Comparison of ENCODE assay signal across 8 cellular contexts in the genomic region with DNA sequence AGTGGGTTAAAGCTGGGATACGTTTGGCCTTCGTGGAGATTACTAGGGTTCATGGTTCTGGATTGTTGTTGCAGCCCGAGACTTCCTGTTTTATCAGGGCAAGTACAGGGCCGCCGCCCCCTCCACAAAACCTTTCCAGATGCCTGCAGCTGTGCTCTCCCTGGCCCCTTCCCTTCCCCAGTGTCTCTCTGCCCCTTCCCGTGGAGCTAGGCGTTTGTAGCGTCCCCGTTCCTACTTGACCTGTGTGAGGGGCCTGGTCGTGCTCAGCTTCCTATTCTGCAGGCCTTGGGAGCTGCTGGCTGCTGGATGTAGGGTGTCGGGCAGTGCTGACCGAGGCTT. TPM values are rescaled to one million over a fixed set of nuclear protein-coding genes. Genes with fewer than 3 reads are reported as not detected.
DNase-seq lines count a peak whose midpoint lies in the region; ATAC-seq and TF ChIP-seq lines count a peak whose summit lies in the region.

No MANE protein-coding gene starts in this region.

- peak overlapping the region; percentile 88 for H3K9ac ChIP-seq in SK-N-SH

- no peak for TF ChIP-seq EP300 in SK-N-SH (IDR thresholded peaks at IDR 0.05; ENCODE audit: borderline replicate concordance in 1 of 2, low read depth in 1 of 2, low read length in 1 of 2)

- peaks cover 40% of the 10 kb centered on the region for H4K20me1 ChIP-seq in SK-N-SH (ENCODE audit: insufficient read depth)

- peaks cover 17 to 40% of the 10 kb centered on the region in 2 experiments for H3K36me3 ChIP-seq in SK-N-SH (replicated peaks in 1 of 2; ENCODE audit: control insufficient read depth in 1 of 2, insufficient read depth in 2 of 2, low read length in 1 of 2)
- peaks cover 0 to 13% of the 10 kb centered on the region in 2 donors for H3K36me3 ChIP-seq in prostate gland

- peak; percentile 44 for DNase-seq in SK-N-SH
- DNase-seq in fibroblast of peridontal ligament (ENCODE audit: extremely low read depth), result peak; percentile 24
- DNase-seq in prostate gland (ENCODE audit: low spot score), result no peak
- DNase-seq in germinal center (ENCODE audit: low spot score), result no peak

- POLR2A ChIA-PET in SK-N-SH (lab: Yijun Ruan, JAX), result no interaction called here

- H3K9me3 ChIP-seq in SK-N-SH (no peaks in the 10 kb centered on the region), prostate gland (no peaks in the 10 kb centered on the region)

- no peaks in the 10 kb centered on the region for H3F3A ChIP-seq in SK-N-SH (replicated peaks; ENCODE audit: insufficient read depth)

- no peaks in the 10 kb centered on the region for H3K9me2 ChIP-seq in SK-N-SH

- H3K4me1 ChIP-seq in SK-N-SH (ENCODE audit: control insufficient read depth in 1 of 2, insufficient read depth in 2 of 2, low read depth in 1 of 2, low read length in 1 of 2), result peaks cover 0 to 12% of the 10 kb centered on the region in 2 experiments; a peak in 2 of 4 replicates
- H3K4me1 ChIP-seq in prostate gland (replicated peaks), result no peaks in the 10 kb centered on the region

- H3K27me3 ChIP-seq in SK-N-SH (ENCODE audit: insufficient read depth) (no peaks in the 10 kb centered on the region), prostate gland (replicated peaks; ENCODE audit: insufficient read depth) (no peaks in the 10 kb centered on the region)

- H3K4me3 ChIP-seq in GM12875 (ENCODE audit: low read depth, low read length), result peak overlapping the region; percentile 92
- H3K4me3 ChIP-seq in SK-N-SH (ENCODE audit: low read depth in 2 of 2, low read length in 1 of 2), result peak overlapping the region; percentile 61 to 84
- peak overlapping the region; percentile 66 to 98 for H3K4me3 ChIP-seq in prostate gland

- H3K4me2 ChIP-seq in SK-N-SH, result peak overlapping the region; percentile 99

- 39% methylated on average over 8 of the region's 12 CpGs for WGBS in SK-N-SH (ENCODE audit: low lambda C conversion rate)
- WGBS in prostate gland, result 9% methylated on average over 12 of the region's 12 CpGs

- TF ChIP-seq CTCF in GM12875 (IDR thresholded peaks at IDR 0.05; ENCODE audit: borderline replicate concordance, insufficient read depth, low read depth, low read length) (no peak), SK-N-SH (IDR thresholded peaks at IDR 0.05) (no peak), prostate gland (IDR thresholded peaks at IDR 0.05) (no peak)

- intact Hi-C loops in prostate gland (cut with DNase I), result loop anchor here (5.0 to 10.0 kb wide), 2 partner anchors 141 to 198 kb away; a partner anchor contains a TSS

- ATAC-seq in HG02623 (IDR thresholded peaks at IDR 0.05; ENCODE audit: unreplicated experiment) (peak; percentile 9), GM21390 (IDR thresholded peaks at IDR 0.05; ENCODE audit: unreplicated experiment) (no peak), HG03280 (IDR thresholded peaks at IDR 0.05; ENCODE audit: unreplicated experiment) (no peak)

- H3K79me2 ChIP-seq in SK-N-SH (ENCODE audit: insufficient read depth), result peaks cover 54% of the 10 kb centered on the region

- no peak overlapping the region for H3K27ac ChIP-seq in SK-N-SH (ENCODE audit: low read depth in 2 of 2, low read length in 1 of 2)
- H3K27ac ChIP-seq in prostate gland, result peak overlapping the region in 1 of 2 donors; percentile 76

- no peak for TF ChIP-seq POLR2A in prostate gland (IDR thresholded peaks at IDR 0.05)

- CTCF ChIA-PET in SK-N-SH (lab: Yijun Ruan, JAX), result no interaction called here

- H2AFZ ChIP-seq in SK-N-SH (ENCODE audit: low read depth), result no peak overlapping the region

- no peak for TF ChIP-seq RAD21 in SK-N-SH (IDR thresholded peaks at IDR 0.05; ENCODE audit: low read length)

TF ChIP-seq in SK-N-SH, 30 proteins besides CTCF, POLR2A, EP300 and RAD21:
- TF ChIP-seq, protein P1, sequence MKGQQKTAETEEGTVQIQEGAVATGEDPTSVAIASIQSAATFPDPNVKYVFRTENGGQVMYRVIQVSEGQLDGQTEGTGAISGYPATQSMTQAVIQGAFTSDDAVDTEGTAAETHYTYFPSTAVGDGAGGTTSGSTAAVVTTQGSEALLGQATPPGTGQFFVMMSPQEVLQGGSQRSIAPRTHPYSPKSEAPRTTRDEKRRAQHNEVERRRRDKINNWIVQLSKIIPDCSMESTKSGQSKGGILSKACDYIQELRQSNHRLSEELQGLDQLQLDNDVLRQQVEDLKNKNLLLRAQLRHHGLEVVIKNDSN (IDR thresholded peaks at IDR 0.05; ENCODE audit: borderline replicate concordance, low read depth), result no peak
- TF ChIP-seq SIN3A (IDR thresholded peaks at IDR 0.05; ENCODE audit: borderline replicate concordance, low read depth, low read length) (no peak), EZH2phosphoT487 (IDR thresholded peaks at IDR 0.05; ENCODE audit: borderline replicate concordance, low read depth) (no peak), MXI1 (IDR thresholded peaks at IDR 0.05; ENCODE audit: low read depth, low read length) (no peak), TAF1 (IDR thresholded peaks at IDR 0.05; ENCODE audit: borderline replicate concordance, low read depth, low read length) (no peak), GABPA (IDR thresholded peaks at IDR 0.05; ENCODE audit: low read depth) (no peak), POLR2AphosphoS5 (IDR thresholded peaks at IDR 0.05; ENCODE audit: low read depth, low read length) (no peak), FOXM1 (IDR thresholded peaks at IDR 0.05; ENCODE audit: low read depth) (no peak), RFX5 (IDR thresholded peaks at IDR 0.05; ENCODE audit: low read length) (no peak), NFIC (IDR thresholded peaks at IDR 0.05; ENCODE audit: borderline replicate concordance) (no peak)
- TF ChIP-seq, protein P2, sequence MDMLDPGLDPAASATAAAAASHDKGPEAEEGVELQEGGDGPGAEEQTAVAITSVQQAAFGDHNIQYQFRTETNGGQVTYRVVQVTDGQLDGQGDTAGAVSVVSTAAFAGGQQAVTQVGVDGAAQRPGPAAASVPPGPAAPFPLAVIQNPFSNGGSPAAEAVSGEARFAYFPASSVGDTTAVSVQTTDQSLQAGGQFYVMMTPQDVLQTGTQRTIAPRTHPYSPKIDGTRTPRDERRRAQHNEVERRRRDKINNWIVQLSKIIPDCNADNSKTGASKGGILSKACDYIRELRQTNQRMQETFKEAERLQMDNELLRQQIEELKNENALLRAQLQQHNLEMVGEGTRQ (IDR thresholded peaks at IDR 0.05; ENCODE audit: borderline replicate concordance, low read depth, low read length), result no peak
- TF ChIP-seq, protein P3, sequence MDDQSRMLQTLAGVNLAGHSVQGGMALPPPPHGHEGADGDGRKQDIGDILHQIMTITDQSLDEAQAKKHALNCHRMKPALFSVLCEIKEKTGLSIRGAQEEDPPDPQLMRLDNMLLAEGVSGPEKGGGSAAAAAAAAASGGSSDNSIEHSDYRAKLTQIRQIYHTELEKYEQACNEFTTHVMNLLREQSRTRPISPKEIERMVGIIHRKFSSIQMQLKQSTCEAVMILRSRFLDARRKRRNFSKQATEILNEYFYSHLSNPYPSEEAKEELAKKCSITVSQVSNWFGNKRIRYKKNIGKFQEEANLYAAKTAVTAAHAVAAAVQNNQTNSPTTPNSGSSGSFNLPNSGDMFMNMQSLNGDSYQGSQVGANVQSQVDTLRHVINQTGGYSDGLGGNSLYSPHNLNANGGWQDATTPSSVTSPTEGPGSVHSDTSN (IDR thresholded peaks at IDR 0.05), result no peak
- TF ChIP-seq, protein P4, sequence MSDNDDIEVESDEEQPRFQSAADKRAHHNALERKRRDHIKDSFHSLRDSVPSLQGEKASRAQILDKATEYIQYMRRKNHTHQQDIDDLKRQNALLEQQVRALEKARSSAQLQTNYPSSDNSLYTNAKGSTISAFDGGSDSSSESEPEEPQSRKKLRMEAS (IDR thresholded peaks at IDR 0.05; ENCODE audit: low read depth), result no peak

RNA-seq across cellular contexts. Expression of a gene that starts 1.4 kb away (rescaled TPM):
- 38.7 and 43.8 TPM in 2 replicates for polyA plus RNA-seq in SK-N-SH (2012; rRNA removed)
- polyA plus RNA-seq in SK-N-SH (2012; cell fraction: cytosol; rRNA removed), result 17.5 and 23.9 TPM in 2 replicates
- polyA plus RNA-seq in SK-N-SH (2012; cell fraction: nucleus; rRNA removed), result 238 and 288 TPM in 2 replicates
- 10 to 100 TPM; 45.5 to 97.7 TPM for total RNA-seq in prostate gland

RNA-seq across cellular contexts. Expression of a gene that starts 22.0 kb away (rescaled TPM):
- polyA plus RNA-seq in SK-N-SH (2012; rRNA removed), result 0.26 TPM in 1 of 2 replicates, not detected in the other
- polyA plus RNA-seq in SK-N-SH (2012; cell fraction: cytosol; rRNA removed), result 0.08 TPM in 2 replicates
- 0.20 and 0.54 TPM in 2 replicates for polyA plus RNA-seq in SK-N-SH (2012; cell fraction: nucleus; rRNA removed)
- 1 to 10 TPM in 1 of 2 donors, not detected in 1; 1.0 TPM for total RNA-seq in prostate gland

RNA-seq across cellular contexts. Expression of a gene that starts 55.8 kb away (rescaled TPM):
- polyA plus RNA-seq in SK-N-SH (2012; rRNA removed), result 0.03 and 0.08 TPM in 2 replicates
- 0.03 and 0.05 TPM in 2 replicates for polyA plus RNA-seq in SK-N-SH (2012; cell fraction: cytosol; rRNA removed)
- polyA plus RNA-seq in SK-N-SH (2012; cell fraction: nucleus; rRNA removed), result 0.05 and 0.15 TPM in 2 replicates
- total RNA-seq in prostate gland, result 1 to 10 TPM in 1 of 2 donors, under 1 TPM in 1; 0.59 to 1.8 TPM

Comparison
In these comparisons a context has a peak if more than half of its experiments do, and no peak if none do; other contexts are left out.
1. DNase-seq: peak in SK-N-SH (single experiment) and fibroblast of peridontal ligament (single experiment); none in prostate gland (single experiment) and germinal center (single experiment).
2. Peak in every context shown above with its lines, with median percentiles within 50 percentile points of each other: H3K4me3 ChIP-seq.